ENCODE assay signal across 22 cellular contexts in genomic region chr6:14822012-14822553, GRCh38.
"Had no signal": no experiment of that assay in that cellular context is flagged by ENCODE, and none has a peak within 500 bp of the region (broad histone marks: within the 10 kb centered on the region; RNA-seq: fewer than 3 reads in every experiment).

No MANE protein-coding gene starts in this region.

- H3K4me1 ChIP-seq: psoas muscle had no signal

- H3K27me3 Mint-ChIP-seq: stimulated activated memory B cell treated with anti-CD40 and anti-IgM and Interleukin-4, amounts not matched to agents 10 μg/mL and 1 μg/mL and 100 μg/mL, for 72 hours had no signal

- H3K4me3 ChIP-seq: esophagus squamous epithelium, hepatocyte, lung, psoas muscle, right lobe of liver, spleen, stomach, thoracic aorta, transverse colon had no signal

- H3K27me3 ChIP-seq: esophagus squamous epithelium, hepatocyte, neutrophil, right lobe of liver, spleen, stomach, transverse colon had no signal

- H2AFZ ChIP-seq: hepatocyte had no signal

- DNase-seq: effector memory CD8-positive, alpha-beta T cell; esophagus squamous epithelium; left colon; left ventricle myocardium superior; mesenchymal stem cell; naive B cell; psoas muscle; retina; right lobe of liver; spleen; stimulated activated CD4-positive, alpha-beta T cell treated with anti-CD3 and anti-CD28 coated beads, Interleukin-15, amount 100 ng/mL, for 24 hours; stimulated activated CD4-positive, alpha-beta T cell treated with anti-CD3 and anti-CD28 coated beads, Interleukin-1b, Interleukin-23, amount 100 ng/mL, for 48 hours; stimulated activated CD4-positive, alpha-beta T cell treated with anti-CD3 and anti-CD28 coated beads, Interleukin-4, amount 100 ng/mL, for 24 hours; stomach; substantia nigra; transverse colon had no signal

- H3K36me3 Mint-ChIP-seq: stimulated activated memory B cell treated with anti-CD40 and anti-IgM and Interleukin-4, amounts not matched to agents 10 μg/mL and 1 μg/mL and 100 μg/mL, for 72 hours had no signal

- H3K4me3 Mint-ChIP-seq: effector memory CD8-positive, alpha-beta T cell; naive B cell; nephron; stimulated activated memory B cell treated with anti-CD40 and anti-IgM and Interleukin-4, amounts not matched to agents 10 μg/mL and 1 μg/mL and 100 μg/mL, for 72 hours had no signal

- H3K27ac ChIP-seq: esophagus squamous epithelium, hepatocyte, neutrophil, psoas muscle, right lobe of liver, spleen, stomach, thoracic aorta, transverse colon had no signal

- H3K9me3 ChIP-seq: esophagus squamous epithelium, neutrophil, psoas muscle, right lobe of liver, spleen, stomach, thoracic aorta, transverse colon had no signal

- H3K27ac Mint-ChIP-seq: effector memory CD8-positive, alpha-beta T cell; stimulated activated memory B cell treated with anti-CD40 and anti-IgM and Interleukin-4, amounts not matched to agents 10 μg/mL and 1 μg/mL and 100 μg/mL, for 72 hours had no signal

- H3K36me3 ChIP-seq: esophagus squamous epithelium, neutrophil, right lobe of liver, spleen, stomach, thoracic aorta, transverse colon had no signal

- ATAC-seq: effector memory CD8-positive, alpha-beta T cell; left colon; left ventricle myocardium superior; psoas muscle; right lobe of liver; stimulated activated memory B cell treated with anti-CD40 and anti-IgM and Interleukin-4, amounts not matched to agents 10 μg/mL and 1 μg/mL and 100 μg/mL, for 72 hours had no signal

- H3K9me3 Mint-ChIP-seq: effector memory CD8-positive, alpha-beta T cell; nephron; stimulated activated memory B cell treated with anti-CD40 and anti-IgM and Interleukin-4, amounts not matched to agents 10 μg/mL and 1 μg/mL and 100 μg/mL, for 72 hours had no signal

- H3K79me2 ChIP-seq: hepatocyte had no signal

- H3K4me2 ChIP-seq: hepatocyte had no signal
